Comparison of ENCODE assay signal across 12 cellular contexts in the genomic region with DNA sequence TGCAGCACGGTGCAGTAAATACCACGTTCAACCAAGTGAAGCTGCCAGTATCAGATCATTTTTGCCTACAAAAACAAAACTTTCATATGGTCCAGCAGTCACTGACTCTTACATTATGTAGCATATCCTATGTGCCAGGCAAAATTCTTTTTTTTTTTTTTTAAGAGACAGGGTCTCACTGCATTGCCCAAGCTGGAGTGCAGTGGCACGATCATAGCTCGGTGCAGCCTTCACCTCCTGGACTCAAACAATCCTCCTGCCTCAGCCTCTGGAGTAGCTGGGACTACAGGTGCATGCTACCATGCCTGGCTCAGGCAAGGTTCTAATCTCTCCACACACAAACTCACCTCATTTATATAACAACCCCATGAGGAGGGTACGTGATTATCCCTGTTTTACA.
"Had no signal": no experiment of that assay in that cellular context is flagged by ENCODE, and none has a peak within 500 bp of the region (broad histone marks: within the 10 kb centered on the region; RNA-seq: fewer than 3 reads in every experiment).

No MANE protein-coding gene starts in this region.

- DNase-seq: activated CD4-positive, alpha-beta T cell treated with anti-CD3 and anti-CD28 coated beads, Interleukin-2, amount 50 U/mL, for 1 hour; activated naive CD4-positive, alpha-beta T cell treated with anti-CD3 and anti-CD28 coated beads, Interleukin-2, amount 50 U/mL, for 16 hours; activated T-cell treated with anti-CD3 and anti-CD28 coated beads for 4 hours; cortex of kidney; effector memory CD8-positive, alpha-beta T cell; spleen; stimulated activated CD4-positive, alpha-beta T cell treated with anti-CD3 and anti-CD28 coated beads, Interleukin-1b, Interleukin-23, amount 100 ng/mL, for 48 hours; T-cell had no signal

- H3K27ac Mint-ChIP-seq: effector memory CD8-positive, alpha-beta T cell; stimulated activated memory B cell treated with anti-CD40 and anti-IgM and Interleukin-4, amounts not matched to agents 10 μg/mL and 1 μg/mL and 100 μg/mL, for 72 hours; T-cell had no signal

- H3K9me3 ChIP-seq: pancreas, spleen, transverse colon had no signal

- H3K4me1 ChIP-seq: pancreas had no signal

- H3K9me3 Mint-ChIP-seq: central memory CD8-positive, alpha-beta T cell; effector memory CD8-positive, alpha-beta T cell; stimulated activated memory B cell treated with anti-CD40 and anti-IgM and Interleukin-4, amounts not matched to agents 10 μg/mL and 1 μg/mL and 100 μg/mL, for 72 hours; T-cell had no signal

- H3K27ac ChIP-seq: pancreas, spleen, transverse colon had no signal

- H3K36me3 ChIP-seq: pancreas, spleen, transverse colon had no signal

- ATAC-seq: effector memory CD8-positive, alpha-beta T cell; stimulated activated memory B cell treated with anti-CD40 and anti-IgM and Interleukin-4, amounts not matched to agents 10 μg/mL and 1 μg/mL and 100 μg/mL, for 72 hours; T-cell had no signal

- H3K36me3 Mint-ChIP-seq: stimulated activated memory B cell treated with anti-CD40 and anti-IgM and Interleukin-4, amounts not matched to agents 10 μg/mL and 1 μg/mL and 100 μg/mL, for 72 hours; T-cell had no signal

- H3K27me3 Mint-ChIP-seq: central memory CD8-positive, alpha-beta T cell; effector memory CD8-positive, alpha-beta T cell; stimulated activated memory B cell treated with anti-CD40 and anti-IgM and Interleukin-4, amounts not matched to agents 10 μg/mL and 1 μg/mL and 100 μg/mL, for 72 hours; T-cell had no signal

- H3K27me3 ChIP-seq: pancreas, spleen, transverse colon had no signal

- H3K4me3 ChIP-seq: pancreas, spleen, transverse colon had no signal

- H3K4me3 Mint-ChIP-seq: central memory CD8-positive, alpha-beta T cell; effector memory CD8-positive, alpha-beta T cell; stimulated activated memory B cell treated with anti-CD40 and anti-IgM and Interleukin-4, amounts not matched to agents 10 μg/mL and 1 μg/mL and 100 μg/mL, for 72 hours; T-cell had no signal

- H3K4me1 Mint-ChIP-seq: central memory CD8-positive, alpha-beta T cell had no signal
